ENCODE assay signal across 8 cellular contexts in genomic region chr7:74092321-74092963, GRCh38. TPM values are rescaled to one million over a fixed set of nuclear protein-coding genes. Genes with fewer than 3 reads are reported as not detected.
DNase-seq lines count a peak whose midpoint lies in the region; ATAC-seq and TF ChIP-seq lines count a peak whose summit lies in the region.

No MANE protein-coding gene starts in this region.

- H3K27me3 ChIP-seq in duodenal mucosa (ENCODE audit: control insufficient read depth in 1 of 2, insufficient read depth in 2 of 2, low read length in 2 of 2) (no peaks in the 10 kb centered on the region), prostate gland (replicated peaks; ENCODE audit: insufficient read depth) (no peaks in the 10 kb centered on the region)

- intact Hi-C loops in prostate gland (cut with DNase I), result loop anchor here (5.0 kb wide), 1 partner anchor 80 kb away; the partner anchor contains the start of gene EIF4H

- H3K36me3 ChIP-seq in duodenal mucosa (ENCODE audit: control insufficient read depth in 1 of 2, insufficient read depth in 2 of 2, low read length in 2 of 2) (peaks cover 0 to 5% of the 10 kb centered on the region in 2 donors), prostate gland (no peaks in the 10 kb centered on the region)

- TF ChIP-seq POLR2A in prostate gland (IDR thresholded peaks at IDR 0.05), result no peak

- ATAC-seq in HG03460 (IDR thresholded peaks at IDR 0.05; ENCODE audit: unreplicated experiment), result peak; percentile 23
- ATAC-seq in HG02884 (IDR thresholded peaks at IDR 0.05; ENCODE audit: unreplicated experiment), result no peak

- peak overlapping the region; percentile 17 to 68 for H3K4me3 ChIP-seq in duodenal mucosa (ENCODE audit: low read depth in 1 of 2, low read length in 2 of 2)
- H3K4me3 ChIP-seq in prostate gland, result peak overlapping the region in 1 of 2 donors; percentile 4

- H3K9me3 ChIP-seq in duodenal mucosa (ENCODE audit: control insufficient read depth in 1 of 2, low read length in 2 of 2) (no peaks in the 10 kb centered on the region), prostate gland (no peaks in the 10 kb centered on the region)

- peak overlapping the region in 1 of 2 donors; percentile 4 for H3K9ac ChIP-seq in duodenal mucosa (ENCODE audit: low read depth in 1 of 2, low read length in 2 of 2)

- no peak for TF ChIP-seq CTCF in GM13976 (IDR thresholded peaks at IDR 0.05; ENCODE audit: borderline replicate concordance, control extremely low read depth, extremely low read depth, insufficient read depth, missing control alignments)
- TF ChIP-seq CTCF in prostate gland (IDR thresholded peaks at IDR 0.05), result no peak

- H3K27ac ChIP-seq in duodenal mucosa (ENCODE audit: low read depth, low read length) (no peak overlapping the region), prostate gland (peak overlapping the region; percentile 57 to 65)

- DNase-seq in GM13976 (ENCODE audit: low spot score) (peak; percentile 70), prostate gland (ENCODE audit: low spot score) (no peak), GDM1 (lab: John Stamatoyannopoulos, UW) (no peak), hepatic stellate cell (ENCODE audit: low spot score) (no peak), SKM-1 treated with dmso at 0.1 percent for 144 hours (lab: John Stamatoyannopoulos, UW; ENCODE audit: unreplicated experiment) (no peak)

- 53% methylated on average over 11 of the region's 13 CpGs for WGBS in prostate gland

- in situ Hi-C loops in GM13976 (cut with MboI; ENCODE audit: low sequenced_read_pairs, unreplicated experiment), result no loop called here

- H3K4me1 ChIP-seq in duodenal mucosa (ENCODE audit: control insufficient read depth in 1 of 2, insufficient read depth in 2 of 2, low read length in 2 of 2), result peaks cover 12 to 31% of the 10 kb centered on the region in 2 donors
- no peaks in the 10 kb centered on the region for H3K4me1 ChIP-seq in prostate gland (replicated peaks)

RNA-seq across cellular contexts. Expression of gene LIMK1, which starts 8.8 kb away (rescaled TPM):
- total RNA-seq in prostate gland, result 10 to 100 TPM; 12.8 to 41.2 TPM
